Comparison of ENCODE assay signal across 8 cellular contexts in the genomic region with DNA sequence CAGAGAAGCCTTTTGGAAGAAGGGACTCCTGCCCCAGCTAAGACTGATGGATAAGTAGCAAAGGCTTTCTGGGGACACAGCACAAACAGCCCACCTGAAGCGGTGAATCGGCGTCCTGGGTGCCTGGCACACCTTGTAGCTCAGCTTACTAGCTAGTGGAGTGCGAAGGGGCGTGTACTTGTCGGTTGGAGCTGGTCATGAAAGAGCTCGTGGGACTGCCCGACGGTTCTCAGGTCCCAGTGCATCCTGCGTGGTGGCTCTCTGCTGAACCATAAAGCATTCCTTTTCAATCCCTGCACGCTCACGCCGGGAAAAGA. TPM values are rescaled to one million over a fixed set of nuclear protein-coding genes. Genes with fewer than 3 reads are reported as not detected.
DNase-seq lines count a peak whose midpoint lies in the region; ATAC-seq, FAIRE-seq and TF ChIP-seq lines count a peak whose summit lies in the region.

No MANE protein-coding gene starts in this region.

- dilution Hi-C loops in keratinocyte (cut with MboI; ENCODE audit: extremely low pct_ligation_motif_present, low sequenced_read_pairs) = no loop called here

- DNase-seq in DMS53 treated with DMSO at 0.1 percent for 48 hours (lab: John Stamatoyannopoulos, UW; ENCODE audit: unreplicated experiment) = peak; percentile 99
- no peak for DNase-seq in activated naive CD4-positive, alpha-beta T cell treated with anti-CD3 and anti-CD28 coated beads, Interleukin-2, amount 50 U/mL, for 72 hours (ENCODE audit: low spot score in 2 of 2)
- DNase-seq in keratinocyte (ENCODE audit: low read depth, low spot score) = peak; percentile 61
- peak in 1 of 49 donors; percentile 66 for DNase-seq in substantia nigra (lab: John Stamatoyannopoulos, UW)
- DNase-seq in RPMI8226 = no peak
- no peak for DNase-seq in NCI-H1930 (lab: John Stamatoyannopoulos, UW)

- H3K27ac Mint-ChIP-seq in activated naive CD4-positive, alpha-beta T cell treated with anti-CD3 and anti-CD28 coated beads, Interleukin-2, amount 50 U/mL, for 72 hours = peak overlapping the region in 1 of 2 donors; percentile 95

- H3K36me3 Mint-ChIP-seq in activated naive CD4-positive, alpha-beta T cell treated with anti-CD3 and anti-CD28 coated beads, Interleukin-2, amount 50 U/mL, for 72 hours = peaks cover 0 to 5% of the 10 kb centered on the region in 2 donors

- H3K9ac ChIP-seq in keratinocyte (ENCODE audit: control insufficient read depth, extremely low read depth, insufficient read depth, low read length) = peak overlapping the region; percentile 92

- peak overlapping the region; percentile 94 for H2AFZ ChIP-seq in keratinocyte (ENCODE audit: control insufficient read depth, low read length)

- H3K27ac ChIP-seq in keratinocyte (ENCODE audit: control insufficient read depth, insufficient read depth, low read length) (peak overlapping the region; percentile 87), substantia nigra (ENCODE audit: low read depth, low read length, poor library complexity, severe bottlenecking) (peak overlapping the region; percentile 87)

- peaks cover 32% of the 10 kb centered on the region for H3K4me1 ChIP-seq in keratinocyte (ENCODE audit: control insufficient read depth, extremely low read depth, insufficient read depth, low read length)

- H3K9me3 ChIP-seq in keratinocyte (ENCODE audit: control insufficient read depth, low read depth, low read length) = no peaks in the 10 kb centered on the region

- H3K27me3 ChIP-seq in keratinocyte (ENCODE audit: control insufficient read depth, extremely low read depth, insufficient read depth, low read length) = no peaks in the 10 kb centered on the region

- ATAC-seq in GM19455 (IDR thresholded peaks at IDR 0.05; ENCODE audit: unreplicated experiment) (peak; percentile 24), HG03469 (IDR thresholded peaks at IDR 0.05; ENCODE audit: unreplicated experiment) (peak; percentile 4)
- peak; percentile 19 to 36 for ATAC-seq in activated naive CD4-positive, alpha-beta T cell treated with anti-CD3 and anti-CD28 coated beads, Interleukin-2, amount 50 U/mL, for 72 hours

- peaks cover 30% of the 10 kb centered on the region for H3K79me2 ChIP-seq in keratinocyte (ENCODE audit: control insufficient read depth, insufficient read depth, low read length)

- H3K36me3 ChIP-seq in keratinocyte (ENCODE audit: control insufficient read depth in 2 of 2, extremely low read depth in 1 of 2, insufficient read depth in 2 of 2, low read length in 2 of 2) = no peaks in the 10 kb centered on the region

- no peak for FAIRE-seq in keratinocyte (lab: Jason Lieb, UNC)

- peak overlapping the region; percentile 70 to 92 (median 90) for H3K4me3 ChIP-seq in keratinocyte (ENCODE audit: control insufficient read depth in 2 of 3, extremely low read depth in 1 of 3, insufficient read depth in 2 of 3, low read depth in 1 of 3, low read length in 3 of 3)

- no peak for TF ChIP-seq CTCF in keratinocyte (optimal IDR thresholded peaks at IDR 0.05 in 1 of 3, IDR thresholded peaks at IDR 0.05 in 1 of 3, conservative IDR thresholded peaks at IDR 0.05 in 1 of 3; ENCODE audit: extremely low read depth in 1 of 3, insufficient read depth in 2 of 3, low read length in 3 of 3)

- H4K20me1 ChIP-seq in keratinocyte (ENCODE audit: control insufficient read depth, extremely low read depth, insufficient read depth, low read length) = no peaks in the 10 kb centered on the region

- H3K9me1 ChIP-seq in keratinocyte (ENCODE audit: control insufficient read depth, extremely low read depth, insufficient read depth, low read length) = peaks cover 3% of the 10 kb centered on the region

- H3K9me3 Mint-ChIP-seq in activated naive CD4-positive, alpha-beta T cell treated with anti-CD3 and anti-CD28 coated beads, Interleukin-2, amount 50 U/mL, for 72 hours = no peaks in the 10 kb centered on the region

- H3K4me2 ChIP-seq in keratinocyte (ENCODE audit: control insufficient read depth, extremely low read depth, insufficient read depth, low read depth, low read length) = peak overlapping the region; percentile 79

RNA-seq across cellular contexts. Expression of a gene that starts 0.7 kb away (rescaled TPM):
- 10 to 100 TPM; 19.9 to 22.4 TPM for total RNA-seq in activated naive CD4-positive, alpha-beta T cell treated with anti-CD3 and anti-CD28 coated beads, Interleukin-2, amount 50 U/mL, for 72 hours
- polyA plus RNA-seq in keratinocyte = 7.6 to 11.9 TPM (median 10.7 TPM) in 3 replicates
- polyA plus RNA-seq in keratinocyte (2011; ENCODE audit: low read depth) = 29.2 TPM
- 8.6 and 12.6 TPM in 2 replicates for polyA plus RNA-seq in keratinocyte (2011; cell fraction: cytosol; rRNA removed)
- polyA plus RNA-seq in keratinocyte (2011; cell fraction: nucleus; rRNA removed) = 13.8 and 14.1 TPM in 2 replicates
- polyA plus RNA-seq in keratinocyte (2012; ENCODE audit: low replicate concordance) = 7.8 and 8.9 TPM in 2 replicates
- 6.0 to 24.1 TPM (median 12.7 TPM) in 3 replicates for polyA minus RNA-seq in keratinocyte
- 8.4 TPM for polyA minus RNA-seq in keratinocyte (2011; cell fraction: cytosol; rRNA and poly(A)+ RNA removed)
- 18.6 and 36.8 TPM in 2 replicates for polyA minus RNA-seq in keratinocyte (2011; cell fraction: nucleus; rRNA and poly(A)+ RNA removed)

RNA-seq across cellular contexts. Expression of a gene that starts 45.7 kb away (rescaled TPM):
- 1 to 10 TPM; 1.1 to 3.9 TPM for total RNA-seq in activated naive CD4-positive, alpha-beta T cell treated with anti-CD3 and anti-CD28 coated beads, Interleukin-2, amount 50 U/mL, for 72 hours
- polyA plus RNA-seq in keratinocyte = 1.8 to 6.9 TPM (median 2.4 TPM) in 3 replicates
- polyA plus RNA-seq in keratinocyte (2011; ENCODE audit: low read depth) = 27.3 TPM
- 1.8 and 2.1 TPM in 2 replicates for polyA plus RNA-seq in keratinocyte (2011; cell fraction: cytosol; rRNA removed)
- 3.5 and 3.6 TPM in 2 replicates for polyA plus RNA-seq in keratinocyte (2011; cell fraction: nucleus; rRNA removed)
- polyA plus RNA-seq in keratinocyte (2012; ENCODE audit: low replicate concordance) = 1.6 and 53.5 TPM in 2 replicates
- polyA minus RNA-seq in keratinocyte = 1.2 to 7.9 TPM (median 3.7 TPM) in 3 replicates
- 2.3 TPM for polyA minus RNA-seq in keratinocyte (2011; cell fraction: cytosol; rRNA and poly(A)+ RNA removed)
- 1.4 and 2.6 TPM in 2 replicates for polyA minus RNA-seq in keratinocyte (2011; cell fraction: nucleus; rRNA and poly(A)+ RNA removed)

Comparison
In these comparisons a context has a peak if more than half of its experiments do, and no peak if none do; other contexts are left out.
1. DNase-seq: peak in DMS53 treated with DMSO at 0.1 percent for 48 hours (single experiment) and keratinocyte (single experiment); none in activated naive CD4-positive, alpha-beta T cell treated with anti-CD3 and anti-CD28 coated beads, Interleukin-2, amount 50 U/mL, for 72 hours (0 of 2), RPMI8226 (single experiment) and NCI-H1930 (0 of 2).
2. Peak in every context shown above with its lines, with median percentiles within 50 percentile points of each other: ATAC-seq.